1 cellular context compared by ENCODE assay signal in genomic region chr1:234583755-234584430, GRCh38.
TF ChIP-seq lines count a peak whose summit lies in the region.

No MANE protein-coding gene starts in this region.

TF ChIP-seq in GM23338, 12 proteins besides CTCF, POLR2A, EP300 and RAD21:
- no peak for TF ChIP-seq ZNF462 (CRISPR knock-in tag; IDR thresholded peaks at IDR 0.05)
- no peak for TF ChIP-seq EZH2 (IDR thresholded peaks at IDR 0.05; ENCODE audit: low read depth, unreplicated experiment)
- TF ChIP-seq REST (IDR thresholded peaks at IDR 0.05; ENCODE audit: unreplicated experiment), result no peak
- no peak for TF ChIP-seq NANOG (IDR thresholded peaks at IDR 0.05; ENCODE audit: borderline replicate concordance)
TF ChIP-seq in GM23338: peak in this region for 0.
